ENCODE assay signal across 3 cellular contexts in the genomic region with DNA sequence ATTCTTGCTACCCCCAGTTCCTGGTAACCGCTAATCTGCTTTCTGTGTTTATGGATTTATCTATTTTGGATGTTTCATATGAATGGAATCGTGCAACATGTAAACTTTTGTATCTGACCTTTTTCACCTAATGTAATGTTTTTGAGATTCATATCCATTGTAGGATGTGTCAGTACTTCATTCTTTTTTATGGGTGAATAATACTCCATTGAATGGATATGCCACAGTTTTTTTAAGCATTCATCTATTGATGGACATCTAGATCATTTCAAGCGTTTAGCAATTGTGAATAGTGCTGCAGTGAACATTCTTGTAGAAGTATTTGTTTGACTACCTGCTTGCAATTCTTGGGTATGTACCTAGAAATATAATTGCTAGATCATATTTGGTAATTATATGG.
TF ChIP-seq lines count a peak whose summit lies in the region.

No MANE protein-coding gene starts in this region.

TF ChIP-seq in SK-N-SH treated with all-trans-retinoic acid at 6 μM for 48 hours, 23 proteins besides CTCF, POLR2A, EP300 and RAD21:
- TF ChIP-seq ZNF8 (CRISPR knock-in tag; IDR thresholded peaks at IDR 0.05) = peak; percentile 97
- no peak for TF ChIP-seq PPARA (CRISPR knock-in tag; IDR thresholded peaks at IDR 0.05; ENCODE audit: borderline replicate concordance)

TF ChIP-seq in SK-N-SH, 30 proteins besides CTCF, POLR2A, EP300 and RAD21:
- no peak for TF ChIP-seq ZBTB33 (IDR thresholded peaks at IDR 0.05; ENCODE audit: borderline replicate concordance, low read depth)
- no peak for TF ChIP-seq EZH2phosphoT487 (IDR thresholded peaks at IDR 0.05; ENCODE audit: borderline replicate concordance, low read depth)
- no peak for TF ChIP-seq FOSL2 (IDR thresholded peaks at IDR 0.05; ENCODE audit: borderline replicate concordance, low read depth)
- no peak for TF ChIP-seq RCOR1 (IDR thresholded peaks at IDR 0.05; ENCODE audit: low read length)
- no peak for TF ChIP-seq MXI1 (IDR thresholded peaks at IDR 0.05; ENCODE audit: low read depth, low read length)
- no peak for TF ChIP-seq YY1 (IDR thresholded peaks at IDR 0.05; ENCODE audit: low read depth)
- TF ChIP-seq CHD2 (IDR thresholded peaks at IDR 0.05; ENCODE audit: low read length, partially characterized antibody) = no peak
- TF ChIP-seq PBX3 (IDR thresholded peaks at IDR 0.05) = no peak
- TF ChIP-seq TCF12 (IDR thresholded peaks at IDR 0.05) = no peak
- no peak for TF ChIP-seq GABPA (IDR thresholded peaks at IDR 0.05; ENCODE audit: low read depth)
- no peak for TF ChIP-seq TAF1 (IDR thresholded peaks at IDR 0.05; ENCODE audit: borderline replicate concordance, low read depth, low read length)
- no peak for TF ChIP-seq RFX5 (IDR thresholded peaks at IDR 0.05; ENCODE audit: low read length)
- no peak for TF ChIP-seq RXRA (IDR thresholded peaks at IDR 0.05; ENCODE audit: borderline replicate concordance, low read depth)
- no peak for TF ChIP-seq GATA2 (CRISPR knock-in tag; IDR thresholded peaks at IDR 0.05)
- TF ChIP-seq, protein P1, sequence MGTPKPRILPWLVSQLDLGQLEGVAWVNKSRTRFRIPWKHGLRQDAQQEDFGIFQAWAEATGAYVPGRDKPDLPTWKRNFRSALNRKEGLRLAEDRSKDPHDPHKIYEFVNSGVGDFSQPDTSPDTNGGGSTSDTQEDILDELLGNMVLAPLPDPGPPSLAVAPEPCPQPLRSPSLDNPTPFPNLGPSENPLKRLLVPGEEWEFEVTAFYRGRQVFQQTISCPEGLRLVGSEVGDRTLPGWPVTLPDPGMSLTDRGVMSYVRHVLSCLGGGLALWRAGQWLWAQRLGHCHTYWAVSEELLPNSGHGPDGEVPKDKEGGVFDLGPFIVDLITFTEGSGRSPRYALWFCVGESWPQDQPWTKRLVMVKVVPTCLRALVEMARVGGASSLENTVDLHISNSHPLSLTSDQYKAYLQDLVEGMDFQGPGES (IDR thresholded peaks at IDR 0.05; ENCODE audit: low read depth, low read length) = no peak
- TF ChIP-seq NRF1 (IDR thresholded peaks at IDR 0.05; ENCODE audit: low read depth, low read length) = no peak

TF ChIP-seq in K562, 482 proteins besides CTCF, POLR2A, EP300 and RAD21:
- peak; percentile 74; the same call in 1 of the 2 replicates for TF ChIP-seq ZNF24 (IDR thresholded peaks at IDR 0.05)
- TF ChIP-seq ZNF146 (CRISPR knock-in tag; IDR thresholded peaks at IDR 0.05; ENCODE audit: unreplicated experiment) = peak; percentile 93
- TF ChIP-seq ADNP (tag; IDR thresholded peaks at IDR 0.05) = peak; percentile 63
- TF ChIP-seq ZBTB9 (CRISPR knock-in tag; IDR thresholded peaks at IDR 0.05) = no peak
- TF ChIP-seq RBM25 (IDR thresholded peaks at IDR 0.05; ENCODE audit: low read depth, low read length, severe bottlenecking) = peak; percentile 87
- TF ChIP-seq SAFB2 (IDR thresholded peaks at IDR 0.05; ENCODE audit: borderline replicate concordance, low read depth, low read length, severe bottlenecking) = no peak
- TF ChIP-seq TRIM28 (IDR thresholded peaks at IDR 0.05) = peak; percentile 43; the same call in 1 of the 2 replicates
- peak in 1 of 2 experiments; percentile 76; a peak in 1 of 3 replicates for TF ChIP-seq CBX3 (IDR thresholded peaks at IDR 0.05; ENCODE audit: borderline replicate concordance in 1 of 2, low read length in 2 of 2)
- TF ChIP-seq ETS1 (conservative IDR thresholded peaks at IDR 0.05; ENCODE audit: control insufficient read depth, low read depth, low read length) = no peak
